1 cellular context compared by ENCODE assay signal in the genomic region with DNA sequence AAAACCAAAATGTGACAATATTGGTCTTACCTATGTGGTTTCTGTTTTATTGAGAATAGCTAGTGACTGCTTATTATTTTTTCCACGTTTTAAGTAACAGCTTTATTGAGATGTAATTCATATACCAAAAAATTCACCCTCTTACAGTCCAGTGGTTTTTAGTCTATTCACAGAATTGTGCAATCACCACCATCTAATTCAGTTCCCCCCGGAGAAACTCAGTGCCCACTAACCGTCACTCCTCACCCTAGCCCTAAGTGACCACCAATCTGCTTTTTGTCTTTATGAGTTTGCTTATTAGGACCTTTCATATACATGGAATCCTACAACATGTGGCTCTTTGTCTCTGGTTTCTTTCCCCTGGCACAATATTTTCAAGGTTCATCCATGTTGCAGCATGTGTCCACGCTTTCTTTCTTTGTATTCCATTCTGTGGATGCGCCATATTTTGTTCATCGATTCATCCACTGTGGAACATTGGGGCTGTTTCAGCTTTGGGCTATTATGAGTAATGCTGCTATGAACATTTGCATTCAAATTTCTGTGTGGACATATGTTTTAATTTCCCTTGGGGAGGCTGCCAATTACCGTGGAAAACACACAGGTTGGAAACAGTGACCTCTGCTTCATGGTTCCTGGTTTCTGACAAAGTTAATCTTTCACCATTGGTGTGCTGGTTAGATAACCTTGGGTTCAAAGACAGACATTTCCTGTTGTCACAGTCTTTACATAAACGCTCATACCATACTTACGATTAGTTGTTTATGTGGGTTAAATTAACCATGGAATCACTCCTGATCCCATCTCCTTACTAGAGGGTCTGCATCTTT.
A peak's percentile ranks its signal among the peaks of the same experiment; 100 is the strongest.
TF ChIP-seq lines count a peak whose summit lies in the region.

No MANE protein-coding gene starts in this region.

TF ChIP-seq in HepG2, 621 proteins besides CTCF, POLR2A, EP300 and RAD21 (continued from another document and continues in another):
- TF ChIP-seq, protein P1, sequence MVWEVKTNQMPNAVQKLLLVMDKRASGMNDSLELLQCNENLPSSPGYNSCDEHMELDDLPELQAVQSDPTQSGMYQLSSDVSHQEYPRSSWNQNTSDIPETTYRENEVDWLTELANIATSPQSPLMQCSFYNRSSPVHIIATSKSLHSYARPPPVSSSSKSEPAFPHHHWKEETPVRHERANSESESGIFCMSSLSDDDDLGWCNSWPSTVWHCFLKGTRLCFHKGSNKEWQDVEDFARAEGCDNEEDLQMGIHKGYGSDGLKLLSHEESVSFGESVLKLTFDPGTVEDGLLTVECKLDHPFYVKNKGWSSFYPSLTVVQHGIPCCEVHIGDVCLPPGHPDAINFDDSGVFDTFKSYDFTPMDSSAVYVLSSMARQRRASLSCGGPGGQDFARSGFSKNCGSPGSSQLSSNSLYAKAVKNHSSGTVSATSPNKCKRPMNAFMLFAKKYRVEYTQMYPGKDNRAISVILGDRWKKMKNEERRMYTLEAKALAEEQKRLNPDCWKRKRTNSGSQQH (CRISPR knock-in tag; IDR thresholded peaks at IDR 0.05; ENCODE audit: low read depth) = no peak
- TF ChIP-seq SP4 (CRISPR knock-in tag; IDR thresholded peaks at IDR 0.05) = no peak
- peak; percentile 53; the same call in 1 of the 2 replicates for TF ChIP-seq TARDBP (CRISPR knock-in tag; IDR thresholded peaks at IDR 0.05)
- TF ChIP-seq YY1 (IDR thresholded peaks at IDR 0.05; ENCODE audit: insufficient read depth, insufficient replicate concordance, low read depth, low read length) = no peak
- TF ChIP-seq SMARCE1 (IDR thresholded peaks at IDR 0.05; ENCODE audit: borderline replicate concordance) = no peak
- TF ChIP-seq ZNF543 (CRISPR knock-in tag; IDR thresholded peaks at IDR 0.05) = peak; percentile 36; the same call in 1 of the 2 replicates
- peak; percentile 86 for TF ChIP-seq ZNF317 (CRISPR knock-in tag; IDR thresholded peaks at IDR 0.05)
- TF ChIP-seq, protein P2, sequence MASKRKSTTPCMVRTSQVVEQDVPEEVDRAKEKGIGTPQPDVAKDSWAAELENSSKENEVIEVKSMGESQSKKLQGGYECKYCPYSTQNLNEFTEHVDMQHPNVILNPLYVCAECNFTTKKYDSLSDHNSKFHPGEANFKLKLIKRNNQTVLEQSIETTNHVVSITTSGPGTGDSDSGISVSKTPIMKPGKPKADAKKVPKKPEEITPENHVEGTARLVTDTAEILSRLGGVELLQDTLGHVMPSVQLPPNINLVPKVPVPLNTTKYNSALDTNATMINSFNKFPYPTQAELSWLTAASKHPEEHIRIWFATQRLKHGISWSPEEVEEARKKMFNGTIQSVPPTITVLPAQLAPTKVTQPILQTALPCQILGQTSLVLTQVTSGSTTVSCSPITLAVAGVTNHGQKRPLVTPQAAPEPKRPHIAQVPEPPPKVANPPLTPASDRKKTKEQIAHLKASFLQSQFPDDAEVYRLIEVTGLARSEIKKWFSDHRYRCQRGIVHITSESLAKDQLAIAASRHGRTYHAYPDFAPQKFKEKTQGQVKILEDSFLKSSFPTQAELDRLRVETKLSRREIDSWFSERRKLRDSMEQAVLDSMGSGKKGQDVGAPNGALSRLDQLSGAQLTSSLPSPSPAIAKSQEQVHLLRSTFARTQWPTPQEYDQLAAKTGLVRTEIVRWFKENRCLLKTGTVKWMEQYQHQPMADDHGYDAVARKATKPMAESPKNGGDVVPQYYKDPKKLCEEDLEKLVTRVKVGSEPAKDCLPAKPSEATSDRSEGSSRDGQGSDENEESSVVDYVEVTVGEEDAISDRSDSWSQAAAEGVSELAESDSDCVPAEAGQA (IDR thresholded peaks at IDR 0.05; ENCODE audit: low read depth) = no peak
- TF ChIP-seq, protein P2 (CRISPR knock-in tag; IDR thresholded peaks at IDR 0.05; ENCODE audit: borderline replicate concordance) = no peak
- peak; percentile 62 for TF ChIP-seq NFIC (IDR thresholded peaks at IDR 0.05; ENCODE audit: low read length)
- TF ChIP-seq ISL2 (CRISPR knock-in tag; IDR thresholded peaks at IDR 0.05) = 0 out of 2 replicates have a peak, but pooled peaks have one; percentile 36
- TF ChIP-seq, protein P3, sequence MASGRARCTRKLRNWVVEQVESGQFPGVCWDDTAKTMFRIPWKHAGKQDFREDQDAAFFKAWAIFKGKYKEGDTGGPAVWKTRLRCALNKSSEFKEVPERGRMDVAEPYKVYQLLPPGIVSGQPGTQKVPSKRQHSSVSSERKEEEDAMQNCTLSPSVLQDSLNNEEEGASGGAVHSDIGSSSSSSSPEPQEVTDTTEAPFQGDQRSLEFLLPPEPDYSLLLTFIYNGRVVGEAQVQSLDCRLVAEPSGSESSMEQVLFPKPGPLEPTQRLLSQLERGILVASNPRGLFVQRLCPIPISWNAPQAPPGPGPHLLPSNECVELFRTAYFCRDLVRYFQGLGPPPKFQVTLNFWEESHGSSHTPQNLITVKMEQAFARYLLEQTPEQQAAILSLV (CRISPR knock-in tag; IDR thresholded peaks at IDR 0.05; ENCODE audit: borderline replicate concordance) = no peak
- TF ChIP-seq, protein P4, sequence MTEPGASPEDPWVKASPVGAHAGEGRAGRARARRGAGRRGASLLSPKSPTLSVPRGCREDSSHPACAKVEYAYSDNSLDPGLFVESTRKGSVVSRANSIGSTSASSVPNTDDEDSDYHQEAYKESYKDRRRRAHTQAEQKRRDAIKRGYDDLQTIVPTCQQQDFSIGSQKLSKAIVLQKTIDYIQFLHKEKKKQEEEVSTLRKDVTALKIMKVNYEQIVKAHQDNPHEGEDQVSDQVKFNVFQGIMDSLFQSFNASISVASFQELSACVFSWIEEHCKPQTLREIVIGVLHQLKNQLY (CRISPR knock-in tag; IDR thresholded peaks at IDR 0.05) = 0 out of 2 replicates have a peak, but pooled peaks have one; percentile 59
- no peak for TF ChIP-seq SIN3A (IDR thresholded peaks at IDR 0.05; ENCODE audit: borderline replicate concordance, low read depth, low read length)
- TF ChIP-seq, protein P5, sequence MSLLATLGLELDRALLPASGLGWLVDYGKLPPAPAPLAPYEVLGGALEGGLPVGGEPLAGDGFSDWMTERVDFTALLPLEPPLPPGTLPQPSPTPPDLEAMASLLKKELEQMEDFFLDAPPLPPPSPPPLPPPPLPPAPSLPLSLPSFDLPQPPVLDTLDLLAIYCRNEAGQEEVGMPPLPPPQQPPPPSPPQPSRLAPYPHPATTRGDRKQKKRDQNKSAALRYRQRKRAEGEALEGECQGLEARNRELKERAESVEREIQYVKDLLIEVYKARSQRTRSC (CRISPR knock-in tag; IDR thresholded peaks at IDR 0.05; ENCODE audit: low read depth) = 0 out of 2 replicates have a peak, but pooled peaks have one; percentile 36
- peak; percentile 73; the same call in 1 of the 2 replicates for TF ChIP-seq MIER3 (CRISPR knock-in tag; IDR thresholded peaks at IDR 0.05; ENCODE audit: borderline replicate concordance)
- no peak for TF ChIP-seq NR1H2 (CRISPR knock-in tag; IDR thresholded peaks at IDR 0.05; ENCODE audit: borderline replicate concordance, low read depth)
- TF ChIP-seq ZNF850 (CRISPR knock-in tag; conservative IDR thresholded peaks at IDR 0.05) = no peak
- TF ChIP-seq KLF16 (CRISPR knock-in tag; IDR thresholded peaks at IDR 0.05) = no peak; a peak in 1 of 4 replicates
- no peak for TF ChIP-seq KLF13 (CRISPR knock-in tag; IDR thresholded peaks at IDR 0.05)
- TF ChIP-seq ZNF367 (CRISPR knock-in tag; IDR thresholded peaks at IDR 0.05; ENCODE audit: borderline replicate concordance) = no peak
- TF ChIP-seq, protein P6, sequence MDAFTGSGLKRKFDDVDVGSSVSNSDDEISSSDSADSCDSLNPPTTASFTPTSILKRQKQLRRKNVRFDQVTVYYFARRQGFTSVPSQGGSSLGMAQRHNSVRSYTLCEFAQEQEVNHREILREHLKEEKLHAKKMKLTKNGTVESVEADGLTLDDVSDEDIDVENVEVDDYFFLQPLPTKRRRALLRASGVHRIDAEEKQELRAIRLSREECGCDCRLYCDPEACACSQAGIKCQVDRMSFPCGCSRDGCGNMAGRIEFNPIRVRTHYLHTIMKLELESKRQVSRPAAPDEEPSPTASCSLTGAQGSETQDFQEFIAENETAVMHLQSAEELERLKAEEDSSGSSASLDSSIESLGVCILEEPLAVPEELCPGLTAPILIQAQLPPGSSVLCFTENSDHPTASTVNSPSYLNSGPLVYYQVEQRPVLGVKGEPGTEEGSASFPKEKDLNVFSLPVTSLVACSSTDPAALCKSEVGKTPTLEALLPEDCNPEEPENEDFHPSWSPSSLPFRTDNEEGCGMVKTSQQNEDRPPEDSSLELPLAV (CRISPR knock-in tag; conservative IDR thresholded peaks at IDR 0.05; ENCODE audit: low read depth) = no peak
- TF ChIP-seq, protein P7, sequence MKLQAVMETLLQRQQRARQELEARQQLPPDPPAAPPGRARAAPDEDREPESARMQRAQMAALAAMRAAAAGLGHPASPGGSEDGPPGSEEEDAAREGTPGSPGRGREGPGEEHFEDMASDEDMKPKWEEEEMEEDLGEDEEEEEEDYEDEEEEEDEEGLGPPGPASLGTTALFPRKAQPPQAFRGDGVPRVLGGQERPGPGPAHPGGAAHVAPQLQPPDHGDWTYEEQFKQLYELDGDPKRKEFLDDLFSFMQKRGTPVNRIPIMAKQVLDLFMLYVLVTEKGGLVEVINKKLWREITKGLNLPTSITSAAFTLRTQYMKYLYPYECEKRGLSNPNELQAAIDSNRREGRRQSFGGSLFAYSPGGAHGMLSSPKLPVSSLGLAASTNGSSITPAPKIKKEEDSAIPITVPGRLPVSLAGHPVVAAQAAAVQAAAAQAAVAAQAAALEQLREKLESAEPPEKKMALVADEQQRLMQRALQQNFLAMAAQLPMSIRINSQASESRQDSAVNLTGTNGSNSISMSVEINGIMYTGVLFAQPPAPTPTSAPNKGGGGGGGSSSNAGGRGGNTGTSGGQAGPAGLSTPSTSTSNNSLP (IDR thresholded peaks at IDR 0.05; ENCODE audit: low read depth, low read length) = peak; percentile 67; the same call in 1 of the 2 replicates
- TF ChIP-seq SAFB2 (CRISPR knock-in tag; IDR thresholded peaks at IDR 0.05; ENCODE audit: borderline replicate concordance, low read depth) = no peak
- TF ChIP-seq ZNF30 (CRISPR knock-in tag; IDR thresholded peaks at IDR 0.05) = no peak
- TF ChIP-seq U2AF1 (optimal IDR thresholded peaks at IDR 0.05; ENCODE audit: low read depth, low read length) = no peak
- no peak for TF ChIP-seq MAFK (conservative IDR thresholded peaks at IDR 0.05 in 1 of 2, IDR thresholded peaks at IDR 0.05 in 1 of 2; ENCODE audit: low read length in 2 of 2)
- peak; percentile 68 for TF ChIP-seq POGZ (CRISPR knock-in tag; IDR thresholded peaks at IDR 0.05)
- peak; percentile 26 for TF ChIP-seq ELF4 (CRISPR knock-in tag; IDR thresholded peaks at IDR 0.05; ENCODE audit: borderline replicate concordance)
- TF ChIP-seq DMAP1 (CRISPR knock-in tag; IDR thresholded peaks at IDR 0.05) = no peak; the same call in 1 of the 2 replicates
- peak; percentile 58 for TF ChIP-seq THAP11 (CRISPR knock-in tag; IDR thresholded peaks at IDR 0.05)
- TF ChIP-seq, protein P8, sequence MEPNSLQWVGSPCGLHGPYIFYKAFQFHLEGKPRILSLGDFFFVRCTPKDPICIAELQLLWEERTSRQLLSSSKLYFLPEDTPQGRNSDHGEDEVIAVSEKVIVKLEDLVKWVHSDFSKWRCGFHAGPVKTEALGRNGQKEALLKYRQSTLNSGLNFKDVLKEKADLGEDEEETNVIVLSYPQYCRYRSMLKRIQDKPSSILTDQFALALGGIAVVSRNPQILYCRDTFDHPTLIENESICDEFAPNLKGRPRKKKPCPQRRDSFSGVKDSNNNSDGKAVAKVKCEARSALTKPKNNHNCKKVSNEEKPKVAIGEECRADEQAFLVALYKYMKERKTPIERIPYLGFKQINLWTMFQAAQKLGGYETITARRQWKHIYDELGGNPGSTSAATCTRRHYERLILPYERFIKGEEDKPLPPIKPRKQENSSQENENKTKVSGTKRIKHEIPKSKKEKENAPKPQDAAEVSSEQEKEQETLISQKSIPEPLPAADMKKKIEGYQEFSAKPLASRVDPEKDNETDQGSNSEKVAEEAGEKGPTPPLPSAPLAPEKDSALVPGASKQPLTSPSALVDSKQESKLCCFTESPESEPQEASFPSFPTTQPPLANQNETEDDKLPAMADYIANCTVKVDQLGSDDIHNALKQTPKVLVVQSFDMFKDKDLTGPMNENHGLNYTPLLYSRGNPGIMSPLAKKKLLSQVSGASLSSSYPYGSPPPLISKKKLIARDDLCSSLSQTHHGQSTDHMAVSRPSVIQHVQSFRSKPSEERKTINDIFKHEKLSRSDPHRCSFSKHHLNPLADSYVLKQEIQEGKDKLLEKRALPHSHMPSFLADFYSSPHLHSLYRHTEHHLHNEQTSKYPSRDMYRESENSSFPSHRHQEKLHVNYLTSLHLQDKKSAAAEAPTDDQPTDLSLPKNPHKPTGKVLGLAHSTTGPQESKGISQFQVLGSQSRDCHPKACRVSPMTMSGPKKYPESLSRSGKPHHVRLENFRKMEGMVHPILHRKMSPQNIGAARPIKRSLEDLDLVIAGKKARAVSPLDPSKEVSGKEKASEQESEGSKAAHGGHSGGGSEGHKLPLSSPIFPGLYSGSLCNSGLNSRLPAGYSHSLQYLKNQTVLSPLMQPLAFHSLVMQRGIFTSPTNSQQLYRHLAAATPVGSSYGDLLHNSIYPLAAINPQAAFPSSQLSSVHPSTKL (CRISPR knock-in tag; IDR thresholded peaks at IDR 0.05) = peak; percentile 82
- TF ChIP-seq, protein P9, sequence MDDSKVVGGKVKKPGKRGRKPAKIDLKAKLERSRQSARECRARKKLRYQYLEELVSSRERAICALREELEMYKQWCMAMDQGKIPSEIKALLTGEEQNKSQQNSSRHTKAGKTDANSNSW (CRISPR knock-in tag; IDR thresholded peaks at IDR 0.05; ENCODE audit: borderline replicate concordance) = no peak
- peak; percentile 86 for TF ChIP-seq NCOA2 (CRISPR knock-in tag; IDR thresholded peaks at IDR 0.05)
- peak; percentile 70; the same call in 1 of the 2 replicates for TF ChIP-seq KDM6A (CRISPR knock-in tag; IDR thresholded peaks at IDR 0.05; ENCODE audit: low read depth)
- peak; percentile 94 for TF ChIP-seq FOXO1 (CRISPR knock-in tag; IDR thresholded peaks at IDR 0.05)
- peak; percentile 55; the same call in 1 of the 2 replicates for TF ChIP-seq ZNF772 (CRISPR knock-in tag; IDR thresholded peaks at IDR 0.05)
- TF ChIP-seq PHB2 (IDR thresholded peaks at IDR 0.05; ENCODE audit: partially characterized antibody) = no peak
- TF ChIP-seq CHD2 (IDR thresholded peaks at IDR 0.05; ENCODE audit: low read depth, low read length) = no peak
- no peak for TF ChIP-seq HNRNPLL (IDR thresholded peaks at IDR 0.05; ENCODE audit: low read depth, low read length, poor library complexity, severe bottlenecking)
- TF ChIP-seq ZNF253 (CRISPR knock-in tag; IDR thresholded peaks at IDR 0.05; ENCODE audit: borderline replicate concordance) = no peak
- no peak for TF ChIP-seq ZBTB21 (CRISPR knock-in tag; IDR thresholded peaks at IDR 0.05)
- TF ChIP-seq ZIK1 (CRISPR knock-in tag; IDR thresholded peaks at IDR 0.05; ENCODE audit: borderline replicate concordance, low read depth) = no peak
